ENCODE assay signal across 29 cellular contexts in genomic region chr19:2248136-2249009, GRCh38. TPM values are rescaled to one million over a fixed set of nuclear protein-coding genes. Genes with fewer than 3 reads are reported as not detected.
DNase-seq lines count a peak whose midpoint lies in the region; FAIRE-seq and TF ChIP-seq lines count a peak whose summit lies in the region.
"Had no signal": no experiment of that assay in that cellular context is flagged by ENCODE, and none has a peak within 500 bp of the region (broad histone marks: within the 10 kb centered on the region; RNA-seq: fewer than 3 reads in every experiment).

No MANE protein-coding gene starts in this region.

- intact Hi-C loops in cardiac septum (cut with DNase I) (no loop called here), OCI-LY7 (cut with micrococcal nuclease; ENCODE audit: unreplicated experiment) (no loop called here)

- POLR2A ChIA-PET in OCI-LY7 (lab: Charles Lee), result interaction anchor here (0.9 kb wide), 1 partner anchor 11 kb away, joined by 3 read pairs; no protein-coding TSS in a partner anchor

- H3K4me1 ChIP-seq in cardiac muscle cell (ENCODE audit: low read depth), result no peaks in the 10 kb centered on the region
- peaks cover 10% of the 10 kb centered on the region for H3K4me1 ChIP-seq in OCI-LY7 (ENCODE audit: insufficient read depth, low read length, poor library complexity, severe bottlenecking)
- no peaks in the 10 kb centered on the region for H3K4me1 ChIP-seq in osteoblast (ENCODE audit: insufficient read depth, low read length)

- H3K27ac ChIP-seq in cardiac muscle cell, result peak overlapping the region; percentile 51
- H3K27ac ChIP-seq in OCI-LY7 (ENCODE audit: low read depth, low read length, poor library complexity, severe bottlenecking), result no peak overlapping the region
- no peak overlapping the region for H3K27ac ChIP-seq in osteoblast (ENCODE audit: low read depth, low read length)
- H3K27ac ChIP-seq: right atrium auricular region had no signal

- peaks cover 3% of the 10 kb centered on the region; the same call in 1 of the 2 replicates for H3K79me2 ChIP-seq in OCI-LY7 (ENCODE audit: insufficient read depth, low read depth, low read length)
- H3K79me2 ChIP-seq in osteoblast (ENCODE audit: insufficient read depth, low read length), result peaks cover 26% of the 10 kb centered on the region

- TSS peak; percentile 93 for BruUV-seq in OCI-LY7 (replicated peaks; lab: Mats Ljungman, UMichigan)

- CTCF ChIA-PET in OCI-LY7 (lab: Charles Lee; ENCODE audit: unreplicated experiment), result no interaction called here

- no peak overlapping the region for H3K4me3 ChIP-seq in cardiac muscle cell
- no peak overlapping the region for H3K4me3 ChIP-seq in OCI-LY7 (ENCODE audit: low read depth, low read length, poor library complexity, severe bottlenecking)
- H3K4me3 ChIP-seq in osteoblast (ENCODE audit: insufficient read depth, low read length), result no peak overlapping the region
- H3K4me3 ChIP-seq: A549, right atrium auricular region, upper lobe of left lung had no signal

- DNase-seq in cardiac muscle cell (ENCODE audit: low read depth in 1 of 2, low spot score in 1 of 2), result no peak
- no peak for DNase-seq in cardiac septum (ENCODE audit: low spot score)
- no peak for DNase-seq in OCI-LY7 (ENCODE audit: low spot score)
- DNase-seq in osteoblast (ENCODE audit: insufficient read length, low spot score, missing footprints), result peak; percentile 80
- DNase-seq in stimulated activated CD4-positive, alpha-beta T cell treated with anti-CD3 and anti-CD28 coated beads, Interleukin-4, amount 100 ng/mL, for 1 hour, result no peak
- no peak for DNase-seq in D721Med (ENCODE audit: insufficient read length, low spot score)
- DNase-seq: activated CD4-positive, alpha-beta T cell treated with anti-CD3 and anti-CD28 coated beads for 4 hours; activated naive CD4-positive, alpha-beta T cell treated with anti-CD3 and anti-CD28 coated beads, Interleukin-2, amount 10 ng/mL, durations not matched to agents 7 days and 5 days; activated T-cell treated with anti-CD3 and anti-CD28 coated beads, Interleukin-2, amount 50 U/mL, for 72 hours; amygdala; COR-L47; head of caudate nucleus; Karpas-422; left colon; naive thymus-derived CD4-positive, alpha-beta T cell; NCI-H1930; NCI-H2227 treated with DMSO at 0.1 percent for 48 hours; NCI-H82; OCI-M1; stimulated activated CD4-positive, alpha-beta T cell treated with anti-CD3 and anti-CD28 coated beads, Interleukin-12 subunit alpha, Interleukin-12 subunit beta, amount 100 ng/mL, for 4 hours had no signal

- no peak overlapping the region for H2AFZ ChIP-seq in OCI-LY7 (ENCODE audit: low read length)
- no peak overlapping the region for H2AFZ ChIP-seq in osteoblast (ENCODE audit: low read length)

- H3K9me2 ChIP-seq in OCI-LY7 (ENCODE audit: insufficient read depth, low read length), result no peaks in the 10 kb centered on the region

- no peaks in the 10 kb centered on the region for H3K9me3 ChIP-seq in cardiac muscle cell (ENCODE audit: low read depth)
- no peaks in the 10 kb centered on the region for H3K9me3 ChIP-seq in OCI-LY7 (ENCODE audit: low read length)
- no peaks in the 10 kb centered on the region for H3K9me3 ChIP-seq in osteoblast (ENCODE audit: low read depth, low read length)
- H3K9me3 ChIP-seq: A549, right atrium auricular region, upper lobe of left lung had no signal

- no peak for FAIRE-seq in D721Med (lab: Jason Lieb, UNC)
- FAIRE-seq: A549 had no signal

- peaks cover 24% of the 10 kb centered on the region for H3K27me3 ChIP-seq in cardiac muscle cell
- peaks cover 37% of the 10 kb centered on the region for H3K27me3 ChIP-seq in osteoblast (ENCODE audit: insufficient read depth, low read length)

- TF ChIP-seq CTCF in cardiac muscle cell (IDR thresholded peaks at IDR 0.05; ENCODE audit: low read depth, low read length), result no peak
- TF ChIP-seq CTCF in OCI-LY7 (conservative IDR thresholded peaks at IDR 0.05; ENCODE audit: low read length), result no peak
- no peak for TF ChIP-seq CTCF in osteoblast (IDR thresholded peaks at IDR 0.05; ENCODE audit: extremely low read depth, low read depth, low read length)
- TF ChIP-seq CTCF in D721Med (IDR thresholded peaks at IDR 0.05; ENCODE audit: insufficient read depth, missing control alignments), result no peak

- peaks cover 43% of the 10 kb centered on the region for H3K36me3 ChIP-seq in cardiac muscle cell
- peaks cover 60% of the 10 kb centered on the region for H3K36me3 ChIP-seq in OCI-LY7 (ENCODE audit: insufficient read depth, low read length)
- peaks cover 35% of the 10 kb centered on the region for H3K36me3 ChIP-seq in osteoblast (ENCODE audit: insufficient read depth, low read length)

- no peaks in the 10 kb centered on the region for H4K20me1 ChIP-seq in OCI-LY7 (ENCODE audit: insufficient read depth, low read length)
- peaks cover 46% of the 10 kb centered on the region for H4K20me1 ChIP-seq in osteoblast (ENCODE audit: insufficient read depth, low read length)

- H3K4me2 ChIP-seq in OCI-LY7 (ENCODE audit: low read length) (no peak overlapping the region), osteoblast (ENCODE audit: insufficient read depth, low read length) (no peak overlapping the region)

RNA-seq across cellular contexts. Expression of gene AMH, which starts 0.8 kb away (rescaled TPM):
- total RNA-seq in cardiac muscle cell (24.1 and 45.6 TPM in 2 replicates), cardiac septum (1.5 TPM), OCI-LY7 (2022) (45.7 and 49.7 TPM in 2 replicates), osteoblast (under 0.01 and 0.29 TPM in 2 replicates)
- 23.2 and 71.4 TPM in 2 replicates for polyA plus RNA-seq in cardiac muscle cell
- 10.7 and 14.8 TPM in 2 replicates for total RNA-seq in OCI-LY7 (2014; rRNA removed; shearing (Covaris generic))
- polyA plus RNA-seq: naive thymus-derived CD4-positive, alpha-beta T cell had no signal

RNA-seq across cellular contexts. Expression of gene JSRP1, which starts 7.8 kb away (rescaled TPM):
- 1.9 and 5.4 TPM in 2 replicates for total RNA-seq in cardiac muscle cell
- polyA plus RNA-seq in cardiac muscle cell, result 0.79 and 4.2 TPM in 2 replicates
- total RNA-seq in cardiac septum, result 0.46 TPM
- total RNA-seq in OCI-LY7 (2014; rRNA removed; shearing (Covaris generic)), result 0.44 and 1.5 TPM in 2 replicates
- 13.8 and 15.9 TPM in 2 replicates for total RNA-seq in OCI-LY7 (2022)
- 0.72 TPM in 1 of 2 replicates, not detected in the other for total RNA-seq in osteoblast
- total RNA-seq: HT1080; mesenteric fat pad; osteocyte; T-helper 1 cell treated with Interleukin-12 subunit alpha and Interleukin-12 subunit beta and Interleukin-4 antibody, amounts not matched to agents 30 ng/mL and 1 ng/mL, for 36 hours had no signal
- polyA plus RNA-seq: BJ had no signal

RNA-seq across cellular contexts. Expression of gene SF3A2, which starts 11.7 kb away (rescaled TPM):
- 60.6 and 66.9 TPM in 2 replicates for total RNA-seq in cardiac muscle cell
- 110 and 111 TPM in 2 replicates for polyA plus RNA-seq in cardiac muscle cell
- total RNA-seq in cardiac septum, result 34.1 TPM
- total RNA-seq in OCI-LY7 (2014; rRNA removed; shearing (Covaris generic)), result 104 and 124 TPM in 2 replicates
- 206 and 207 TPM in 2 replicates for total RNA-seq in OCI-LY7 (2022)
- total RNA-seq in osteoblast, result 27.1 and 27.9 TPM in 2 replicates

RNA-seq across cellular contexts. Expression of gene PLEKHJ1, which starts 12.2 kb away (rescaled TPM):
- 255 and 361 TPM in 2 replicates for total RNA-seq in cardiac muscle cell
- 297 and 342 TPM in 2 replicates for polyA plus RNA-seq in cardiac muscle cell
- 51.2 TPM for total RNA-seq in cardiac septum
- 205 and 221 TPM in 2 replicates for total RNA-seq in OCI-LY7 (2014; rRNA removed; shearing (Covaris generic))
- 122 and 129 TPM in 2 replicates for total RNA-seq in OCI-LY7 (2022)
- 32.1 and 43.4 TPM in 2 replicates for total RNA-seq in osteoblast

RNA-seq across cellular contexts. Expression of gene PEAK3, which starts 33.6 kb away (rescaled TPM):
- total RNA-seq in cardiac muscle cell, result 0.48 TPM in 1 of 2 replicates, not detected in the other
- polyA plus RNA-seq in cardiac muscle cell, result 0.06 and 0.51 TPM in 2 replicates
- 0.19 TPM for total RNA-seq in cardiac septum
- total RNA-seq in OCI-LY7 (2014; rRNA removed; shearing (Covaris generic)), result not detected in 2 replicates
- total RNA-seq in OCI-LY7 (2022), result 0.18 TPM in 1 of 2 replicates, not detected in the other
- under 0.01 TPM in 1 of 2 replicates, not detected in the other for total RNA-seq in osteoblast
- total RNA-seq: Daoy had no signal
- polyA plus RNA-seq: A549, BJ had no signal
